Comparison of ENCODE assay signal across 23 cellular contexts in the genomic region with DNA sequence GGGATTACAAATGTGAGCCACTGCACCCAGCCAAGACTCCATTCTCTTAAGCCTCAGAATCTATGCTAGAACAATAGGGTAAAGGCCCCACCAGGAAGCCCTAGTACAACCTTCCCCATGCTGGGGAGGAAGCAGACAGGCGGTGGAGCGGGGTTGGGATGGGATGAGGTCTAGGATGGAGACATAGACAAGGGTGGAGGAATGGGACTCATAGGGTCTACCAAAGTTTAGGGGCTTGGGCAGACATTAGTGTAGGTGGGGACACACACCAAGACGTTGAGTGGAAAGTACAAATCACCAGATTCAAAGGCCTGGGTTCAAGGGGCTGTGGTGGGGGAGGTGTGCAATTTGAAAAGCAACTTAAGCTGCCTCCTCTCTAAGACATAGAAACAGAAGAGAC. TPM values are rescaled to one million over a fixed set of nuclear protein-coding genes. Genes with fewer than 3 reads are reported as not detected.
DNase-seq lines count a peak whose midpoint lies in the region; ATAC-seq lines count a peak whose summit lies in the region.
"Had no signal": no experiment of that assay in that cellular context is flagged by ENCODE, and none has a peak within 500 bp of the region (broad histone marks: within the 10 kb centered on the region; RNA-seq: fewer than 3 reads in every experiment).

No MANE protein-coding gene starts in this region.

- H3K36me3 Mint-ChIP-seq in activated CD4-positive, alpha-beta T cell treated with anti-CD3 and anti-CD28 coated beads, Interleukin-2, amount 10 ng/mL, durations not matched to agents 24 days and 14 days (ENCODE audit: low read depth), result peaks cover 76% of the 10 kb centered on the region
- H3K36me3 Mint-ChIP-seq in activated CD4-positive, alpha-beta memory T cell treated with anti-CD3 and anti-CD28 coated beads for 36 hours, result peaks cover 69% of the 10 kb centered on the region
- H3K36me3 Mint-ChIP-seq in activated naive CD8-positive, alpha-beta T cell treated with anti-CD3 and anti-CD28 coated beads for 36 hours, result peaks cover 74% of the 10 kb centered on the region
- H3K36me3 Mint-ChIP-seq in stimulated activated effector memory CD8-positive, alpha-beta T cell treated with anti-CD3 and anti-CD28 coated beads, Interleukin-12 subunit alpha, Interleukin-12 subunit beta, amount 100 ng/mL, for 72 hours, result peaks cover 90% of the 10 kb centered on the region

- CTCF ChIA-PET in activated CD4-positive, alpha-beta memory T cell treated with anti-CD3 and anti-CD28 coated beads for 36 hours (lab: Charles Lee), result interaction anchor here (0.7 to 20.0 kb wide), 2 partner anchors 20 to 182 kb away, joined by 3 to 390 read pairs; no protein-coding TSS in a partner anchor

- peak overlapping the region; percentile 100 for H3K4me3 Mint-ChIP-seq in activated CD4-positive, alpha-beta T cell treated with anti-CD3 and anti-CD28 coated beads, Interleukin-2, amount 10 ng/mL, durations not matched to agents 24 days and 14 days
- H3K4me3 Mint-ChIP-seq in activated CD4-positive, alpha-beta memory T cell treated with anti-CD3 and anti-CD28 coated beads for 36 hours, result peak overlapping the region; percentile 92
- H3K4me3 Mint-ChIP-seq in activated naive CD8-positive, alpha-beta T cell treated with anti-CD3 and anti-CD28 coated beads for 36 hours, result peak overlapping the region; percentile 90
- peak overlapping the region; percentile 98 for H3K4me3 Mint-ChIP-seq in stimulated activated effector memory CD8-positive, alpha-beta T cell treated with anti-CD3 and anti-CD28 coated beads, Interleukin-12 subunit alpha, Interleukin-12 subunit beta, amount 100 ng/mL, for 72 hours

- ATAC-seq in stimulated activated effector memory CD8-positive, alpha-beta T cell treated with anti-CD3 and anti-CD28 coated beads, Interleukin-12 subunit alpha, Interleukin-12 subunit beta, amount 100 ng/mL, for 72 hours, result no peak
- ATAC-seq: body of pancreas, psoas muscle had no signal

- peak; percentile 68 for DNase-seq in activated CD4-positive, alpha-beta T cell treated with anti-CD3 and anti-CD28 coated beads, Interleukin-2, amount 10 ng/mL, durations not matched to agents 24 days and 14 days
- no peak for DNase-seq in activated CD4-positive, alpha-beta T cell treated with anti-CD3 and anti-CD28 coated beads, Interleukin-2, amount 50 U/mL, for 4 hours
- peak; percentile 26 for DNase-seq in activated CD4-positive, alpha-beta memory T cell treated with anti-CD3 and anti-CD28 coated beads for 36 hours
- no peak for DNase-seq in activated naive CD8-positive, alpha-beta T cell treated with anti-CD3 and anti-CD28 coated beads for 36 hours
- no peak for DNase-seq in stimulated activated effector memory CD8-positive, alpha-beta T cell treated with anti-CD3 and anti-CD28 coated beads, Interleukin-12 subunit alpha, Interleukin-12 subunit beta, amount 100 ng/mL, for 72 hours (ENCODE audit: low spot score in 2 of 2)
- DNase-seq in HCEC 1CT (no peak), NCI-H524 (lab: John Stamatoyannopoulos, UW) (no peak)
- DNase-seq in activated effector memory CD4-positive, alpha-beta T cell treated with anti-CD3 and anti-CD28 coated beads, Interleukin-2, amount 50 U/mL, for 16 hours, result no peak
- DNase-seq: activated CD4-positive, CD25-positive, alpha-beta regulatory T cell; body of pancreas; DMS53; mesenchymal stem cell; NCI-H1105 treated with DMSO at 0.1 percent for 48 hours; NCI-H69; psoas muscle; SHP77 treated with DMSO at 0.1 percent for 48 hours; small intestine; tibial artery had no signal

- H3K9me3 Mint-ChIP-seq in activated CD4-positive, alpha-beta T cell treated with anti-CD3 and anti-CD28 coated beads, Interleukin-2, amount 10 ng/mL, durations not matched to agents 24 days and 14 days, result no peaks in the 10 kb centered on the region
- no peaks in the 10 kb centered on the region for H3K9me3 Mint-ChIP-seq in activated CD4-positive, alpha-beta memory T cell treated with anti-CD3 and anti-CD28 coated beads for 36 hours
- H3K9me3 Mint-ChIP-seq in activated naive CD8-positive, alpha-beta T cell treated with anti-CD3 and anti-CD28 coated beads for 36 hours, result no peaks in the 10 kb centered on the region
- H3K9me3 Mint-ChIP-seq in stimulated activated effector memory CD8-positive, alpha-beta T cell treated with anti-CD3 and anti-CD28 coated beads, Interleukin-12 subunit alpha, Interleukin-12 subunit beta, amount 100 ng/mL, for 72 hours, result no peaks in the 10 kb centered on the region

- peak overlapping the region; percentile 93 for H3K27ac Mint-ChIP-seq in activated CD4-positive, alpha-beta T cell treated with anti-CD3 and anti-CD28 coated beads, Interleukin-2, amount 10 ng/mL, durations not matched to agents 24 days and 14 days
- peak overlapping the region; percentile 100 for H3K27ac Mint-ChIP-seq in activated CD4-positive, alpha-beta memory T cell treated with anti-CD3 and anti-CD28 coated beads for 36 hours
- peak overlapping the region; percentile 99 for H3K27ac Mint-ChIP-seq in activated naive CD8-positive, alpha-beta T cell treated with anti-CD3 and anti-CD28 coated beads for 36 hours
- peak overlapping the region; percentile 100 for H3K27ac Mint-ChIP-seq in stimulated activated effector memory CD8-positive, alpha-beta T cell treated with anti-CD3 and anti-CD28 coated beads, Interleukin-12 subunit alpha, Interleukin-12 subunit beta, amount 100 ng/mL, for 72 hours

- H3K27me3 Mint-ChIP-seq in activated CD4-positive, alpha-beta T cell treated with anti-CD3 and anti-CD28 coated beads, Interleukin-2, amount 10 ng/mL, durations not matched to agents 24 days and 14 days, result no peaks in the 10 kb centered on the region
- H3K27me3 Mint-ChIP-seq in activated CD4-positive, alpha-beta memory T cell treated with anti-CD3 and anti-CD28 coated beads for 36 hours, result no peaks in the 10 kb centered on the region
- no peaks in the 10 kb centered on the region for H3K27me3 Mint-ChIP-seq in activated naive CD8-positive, alpha-beta T cell treated with anti-CD3 and anti-CD28 coated beads for 36 hours

- intact Hi-C loops in activated CD4-positive, alpha-beta T cell treated with anti-CD3 and anti-CD28 coated beads, Interleukin-2, amount 10 ng/mL, durations not matched to agents 24 days and 14 days (cut with micrococcal nuclease), result loop anchor here (1.0 kb wide), 2 partner anchors 8 to 18 kb away; no protein-coding TSS in a partner anchor
- intact Hi-C loops in activated CD4-positive, alpha-beta memory T cell treated with anti-CD3 and anti-CD28 coated beads for 36 hours (cut with micrococcal nuclease), result loop anchor here (1.0 kb wide), 1 partner anchor 8 kb away; no protein-coding TSS in a partner anchor

- POLR2A ChIA-PET in activated CD4-positive, alpha-beta memory T cell treated with anti-CD3 and anti-CD28 coated beads for 36 hours (lab: Charles Lee), result interaction anchor here (0.7 to 17.9 kb wide), 5 partner anchors 8 to 491 kb away, joined by 3 to 517 read pairs (median 3); no protein-coding TSS in a partner anchor

- peaks cover 30% of the 10 kb centered on the region for H3K4me1 Mint-ChIP-seq in activated CD4-positive, alpha-beta T cell treated with anti-CD3 and anti-CD28 coated beads, Interleukin-2, amount 10 ng/mL, durations not matched to agents 24 days and 14 days
- peaks cover 32% of the 10 kb centered on the region for H3K4me1 Mint-ChIP-seq in activated CD4-positive, alpha-beta memory T cell treated with anti-CD3 and anti-CD28 coated beads for 36 hours (ENCODE audit: low read depth)
- peaks cover 36% of the 10 kb centered on the region for H3K4me1 Mint-ChIP-seq in activated naive CD8-positive, alpha-beta T cell treated with anti-CD3 and anti-CD28 coated beads for 36 hours
- H3K4me1 Mint-ChIP-seq in stimulated activated effector memory CD8-positive, alpha-beta T cell treated with anti-CD3 and anti-CD28 coated beads, Interleukin-12 subunit alpha, Interleukin-12 subunit beta, amount 100 ng/mL, for 72 hours, result peaks cover 34% of the 10 kb centered on the region

RNA-seq across cellular contexts. Expression of gene PRSS2, which starts 19.3 kb away (rescaled TPM):
- total RNA-seq in activated CD4-positive, alpha-beta T cell treated with anti-CD3 and anti-CD28 coated beads, Interleukin-2, amount 10 ng/mL, durations not matched to agents 24 days and 14 days, result not detected in 2 replicates
- not detected for total RNA-seq in activated CD4-positive, alpha-beta memory T cell treated with anti-CD3 and anti-CD28 coated beads for 36 hours
- not detected for total RNA-seq in activated naive CD8-positive, alpha-beta T cell treated with anti-CD3 and anti-CD28 coated beads for 36 hours
- total RNA-seq: A172; HT1080; LHCN-M2; T-helper 2 cell treated with Interferon-gamma antibody and Interleukin-4, amounts not matched to agents 100 ng/mL and 5 ng/mL, for 36 hours had no signal

RNA-seq across cellular contexts. Expression of gene PRSS1, which starts 40.8 kb away (rescaled TPM):
- not detected in 2 replicates for total RNA-seq in activated CD4-positive, alpha-beta T cell treated with anti-CD3 and anti-CD28 coated beads, Interleukin-2, amount 10 ng/mL, durations not matched to agents 24 days and 14 days
- total RNA-seq in activated CD4-positive, alpha-beta memory T cell treated with anti-CD3 and anti-CD28 coated beads for 36 hours, result not detected
- not detected for total RNA-seq in activated naive CD8-positive, alpha-beta T cell treated with anti-CD3 and anti-CD28 coated beads for 36 hours
- total RNA-seq: A172; HT1080; LHCN-M2; OCI-LY7; T-helper 2 cell treated with Interferon-gamma antibody and Interleukin-4, amounts not matched to agents 100 ng/mL and 5 ng/mL, for 36 hours had no signal

Comparison
In these comparisons a context has a peak if more than half of its experiments do, and no peak if none do; other contexts are left out.
1. DNase-seq: peak in activated CD4-positive, alpha-beta T cell treated with anti-CD3 and anti-CD28 coated beads, Interleukin-2, amount 10 ng/mL, durations not matched to agents 24 days and 14 days (single experiment) and activated CD4-positive, alpha-beta memory T cell treated with anti-CD3 and anti-CD28 coated beads for 36 hours (single experiment); none in activated CD4-positive, alpha-beta T cell treated with anti-CD3 and anti-CD28 coated beads, Interleukin-2, amount 50 U/mL, for 4 hours (0 of 2), activated naive CD8-positive, alpha-beta T cell treated with anti-CD3 and anti-CD28 coated beads for 36 hours (single experiment), stimulated activated effector memory CD8-positive, alpha-beta T cell treated with anti-CD3 and anti-CD28 coated beads, Interleukin-12 subunit alpha, Interleukin-12 subunit beta, amount 100 ng/mL, for 72 hours (0 of 2), HCEC 1CT (single experiment), NCI-H524 (0 of 2) and activated effector memory CD4-positive, alpha-beta T cell treated with anti-CD3 and anti-CD28 coated beads, Interleukin-2, amount 50 U/mL, for 16 hours (single experiment).
2. Peak in every context shown above with its lines, with median percentiles within 50 percentile points of each other: H3K27ac Mint-ChIP-seq and H3K4me3 Mint-ChIP-seq.